In the genomic region with DNA sequence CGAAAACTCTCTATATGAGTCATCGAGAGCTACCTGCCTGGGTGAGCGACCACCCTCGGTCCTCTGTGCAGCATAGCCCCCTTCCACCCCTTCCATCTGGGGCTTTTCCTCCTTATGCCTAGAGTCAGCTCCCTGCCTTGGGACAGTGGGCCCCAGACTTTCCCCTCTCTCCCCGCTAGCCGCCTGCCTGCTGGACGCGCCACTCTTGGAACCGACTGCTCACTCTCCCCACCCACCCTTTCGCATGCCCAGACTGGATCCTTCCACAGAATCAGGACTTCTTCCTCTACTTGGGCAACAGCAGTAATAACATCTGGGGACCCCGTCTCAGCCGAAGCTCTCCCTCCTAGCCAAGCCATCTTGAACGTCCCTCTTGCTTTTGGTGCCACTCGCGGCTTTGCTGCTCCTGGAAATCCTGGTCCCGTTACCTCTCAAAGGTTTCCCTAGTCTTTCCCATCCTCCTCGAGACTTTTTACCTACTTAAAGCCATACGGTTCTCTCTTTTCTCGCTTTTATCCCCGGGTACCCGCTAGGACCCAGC, we compare ENCODE assay signal across 8 cellular contexts. TPM values are rescaled to one million over a fixed set of nuclear protein-coding genes. Genes with fewer than 3 reads are reported as not detected.
A peak's percentile ranks its signal among the peaks of the same experiment; 100 is the strongest.
DNase-seq lines count a peak whose midpoint lies in the region; ATAC-seq and TF ChIP-seq lines count a peak whose summit lies in the region.

No MANE protein-coding gene starts in this region.

- TF ChIP-seq CTCF in endodermal cell (conservative IDR thresholded peaks at IDR 0.05) = no peak

- H3K27ac Mint-ChIP-seq in activated T-cell treated with anti-CD3 and anti-CD28 coated beads, Interleukin-2, amount 50 U/mL, for 24 hours = peak overlapping the region; percentile 98
- H3K27ac Mint-ChIP-seq in endodermal cell = peak overlapping the region; percentile 98

- DNase-seq in activated T-cell treated with anti-CD3 and anti-CD28 coated beads, Interleukin-2, amount 50 U/mL, for 24 hours = no peak
- DNase-seq in activated T-cell treated with anti-CD3 and anti-CD28 coated beads for 4 hours = no peak
- peak; percentile 35 for DNase-seq in SK-N-DZ (ENCODE audit: low spot score)
- DNase-seq in endodermal cell = no peak
- peak; percentile 28 for DNase-seq in myocyte (ENCODE audit: low read depth)
- no peak for DNase-seq in T-helper 9 cell

- ATAC-seq in GM18520 (IDR thresholded peaks at IDR 0.05; ENCODE audit: unreplicated experiment) (no peak), HG03139 (IDR thresholded peaks at IDR 0.05; ENCODE audit: unreplicated experiment) (no peak)

- peaks cover 63% of the 10 kb centered on the region for H3K36me3 Mint-ChIP-seq in activated T-cell treated with anti-CD3 and anti-CD28 coated beads, Interleukin-2, amount 50 U/mL, for 24 hours (ENCODE audit: low read depth)
- H3K36me3 Mint-ChIP-seq in endodermal cell (ENCODE audit: low read depth) = peaks cover 37% of the 10 kb centered on the region

- H3K27ac ChIP-seq in endodermal cell (ENCODE audit: low read depth, low read length) = no peak overlapping the region

- no peaks in the 10 kb centered on the region for H3K9me3 Mint-ChIP-seq in activated T-cell treated with anti-CD3 and anti-CD28 coated beads, Interleukin-2, amount 50 U/mL, for 24 hours
- H3K9me3 Mint-ChIP-seq in endodermal cell = no peaks in the 10 kb centered on the region

- H3K4me3 Mint-ChIP-seq in activated T-cell treated with anti-CD3 and anti-CD28 coated beads, Interleukin-2, amount 50 U/mL, for 24 hours = peak overlapping the region; percentile 91
- H3K4me3 Mint-ChIP-seq in endodermal cell = peak overlapping the region; percentile 89

- H3K36me3 ChIP-seq in endodermal cell (ENCODE audit: control insufficient read depth, insufficient read depth, low read length) = peaks cover 35% of the 10 kb centered on the region

- H3K4me3 ChIP-seq in endodermal cell (ENCODE audit: low read length) = peak overlapping the region; percentile 94

- no peaks in the 10 kb centered on the region for H3K27me3 ChIP-seq in endodermal cell (ENCODE audit: control insufficient read depth, insufficient read depth, low read length, poor library complexity, severe bottlenecking)

- H3K9ac ChIP-seq in endodermal cell (ENCODE audit: extremely low read depth, low read length, poor library complexity, severe bottlenecking) = peak overlapping the region; percentile 78

- 0% methylated on average over 11 to 21 of the region's 21 CpGs for WGBS in endodermal cell (ENCODE audit: insufficient coverage in 1 of 2, insufficient read length in 1 of 2), 2 experiments

- no peaks in the 10 kb centered on the region for H3K27me3 Mint-ChIP-seq in activated T-cell treated with anti-CD3 and anti-CD28 coated beads, Interleukin-2, amount 50 U/mL, for 24 hours
- H3K27me3 Mint-ChIP-seq in endodermal cell (ENCODE audit: insufficient read depth) = no peaks in the 10 kb centered on the region

- peaks cover 67% of the 10 kb centered on the region for H3K4me1 Mint-ChIP-seq in activated T-cell treated with anti-CD3 and anti-CD28 coated beads, Interleukin-2, amount 50 U/mL, for 24 hours (ENCODE audit: low read depth)
- H3K4me1 Mint-ChIP-seq in endodermal cell = peaks cover 31% of the 10 kb centered on the region

- H3K4me1 ChIP-seq in endodermal cell (ENCODE audit: control insufficient read depth, insufficient read depth, low read length) = peaks cover 5% of the 10 kb centered on the region

- peaks cover 9% of the 10 kb centered on the region for H3K9me3 ChIP-seq in endodermal cell (ENCODE audit: control insufficient read depth, low read length)

RNA-seq across cellular contexts. Expression of gene ESYT1, which starts 0.7 kb away (rescaled TPM):
- polyA plus RNA-seq in SK-N-DZ (2014; cell fraction: cytosol; rRNA removed) = 52.5 and 91.4 TPM in 2 replicates
- 56.6 and 68.2 TPM in 2 replicates for polyA plus RNA-seq in SK-N-DZ (2014; cell fraction: nucleus; rRNA removed)
- total RNA-seq in endodermal cell (100 to 1,000 TPM in 1 of 2 donors, 10 to 100 TPM in 1; 97.0 to 118 TPM), myocyte (442 and 481 TPM in 2 replicates)
- polyA plus RNA-seq in endodermal cell (2013, experiment 1 of 2) = 55.5 TPM
- polyA plus RNA-seq in endodermal cell (2013, experiment 2 of 2) = 64.1 TPM
- polyA plus RNA-seq in myocyte (2012) = 152 TPM

RNA-seq across cellular contexts. Expression of gene ZC3H10, which starts 10.7 kb away (rescaled TPM):
- polyA plus RNA-seq in SK-N-DZ (2014; cell fraction: cytosol; rRNA removed) = 4.9 and 5.9 TPM in 2 replicates
- polyA plus RNA-seq in SK-N-DZ (2014; cell fraction: nucleus; rRNA removed) = 5.0 and 5.6 TPM in 2 replicates
- 1 to 10 TPM; 7.9 to 9.1 TPM for total RNA-seq in endodermal cell
- polyA plus RNA-seq in endodermal cell (2013, experiment 1 of 2) = 6.1 TPM
- 4.3 TPM for polyA plus RNA-seq in endodermal cell (2013, experiment 2 of 2)
- 4.9 and 5.5 TPM in 2 replicates for total RNA-seq in myocyte
- polyA plus RNA-seq in myocyte (2012) = 5.7 TPM

RNA-seq across cellular contexts. Expression of gene RPL41, which starts 12.3 kb away (rescaled TPM):
- polyA plus RNA-seq in SK-N-DZ (2014; cell fraction: cytosol; rRNA removed) = 3,750 and 3,796 TPM in 2 replicates
- polyA plus RNA-seq in SK-N-DZ (2014; cell fraction: nucleus; rRNA removed) = 2,247 and 3,087 TPM in 2 replicates
- total RNA-seq in endodermal cell = 1,000 to 10,000 TPM; 4,305 to 4,379 TPM
- 4,554 TPM for polyA plus RNA-seq in endodermal cell (2013, experiment 1 of 2)
- 4,086 TPM for polyA plus RNA-seq in endodermal cell (2013, experiment 2 of 2)
- total RNA-seq in myocyte = 1,498 and 1,992 TPM in 2 replicates
- 5,312 TPM for polyA plus RNA-seq in myocyte (2012)

RNA-seq across cellular contexts. Expression of gene MYL6B, which starts 23.6 kb away (rescaled TPM):
- polyA plus RNA-seq in SK-N-DZ (2014; cell fraction: cytosol; rRNA removed) = 234 and 235 TPM in 2 replicates
- polyA plus RNA-seq in SK-N-DZ (2014; cell fraction: nucleus; rRNA removed) = 153 and 192 TPM in 2 replicates
- total RNA-seq in endodermal cell = 100 to 1,000 TPM; 153 to 191 TPM
- polyA plus RNA-seq in endodermal cell (2013, experiment 1 of 2) = 175 TPM
- polyA plus RNA-seq in endodermal cell (2013, experiment 2 of 2) = 170 TPM
- 3,936 and 4,339 TPM in 2 replicates for total RNA-seq in myocyte
- 728 TPM for polyA plus RNA-seq in myocyte (2012)

RNA-seq across cellular contexts. Expression of gene PA2G4, which starts 24.4 kb away (rescaled TPM):
- 542 and 642 TPM in 2 replicates for polyA plus RNA-seq in SK-N-DZ (2014; cell fraction: cytosol; rRNA removed)
- polyA plus RNA-seq in SK-N-DZ (2014; cell fraction: nucleus; rRNA removed) = 265 and 280 TPM in 2 replicates
- total RNA-seq in endodermal cell = 100 to 1,000 TPM; 128 to 161 TPM
- 155 TPM for polyA plus RNA-seq in endodermal cell (2013, experiment 1 of 2)
- 147 TPM for polyA plus RNA-seq in endodermal cell (2013, experiment 2 of 2)
- total RNA-seq in myocyte = 233 and 241 TPM in 2 replicates
- polyA plus RNA-seq in myocyte (2012) = 105 TPM

Comparison
In these comparisons a context has a peak if more than half of its experiments do, and no peak if none do; other contexts are left out.
1. DNase-seq: peak in SK-N-DZ (single experiment) and myocyte (single experiment); none in activated T-cell treated with anti-CD3 and anti-CD28 coated beads, Interleukin-2, amount 50 U/mL, for 24 hours (single experiment), activated T-cell treated with anti-CD3 and anti-CD28 coated beads for 4 hours (single experiment), endodermal cell (single experiment) and T-helper 9 cell (single experiment).